ENCODE assay signal across 30 cellular contexts in genomic region chr11:33391893-33392251, GRCh38. TPM values are rescaled to one million over a fixed set of nuclear protein-coding genes. Genes with fewer than 3 reads are reported as not detected.
"Had no signal": no experiment of that assay in that cellular context is flagged by ENCODE, and none has a peak within 500 bp of the region (broad histone marks: within the 10 kb centered on the region; RNA-seq: fewer than 3 reads in every experiment).

No MANE protein-coding gene starts in this region.

- ATAC-seq: esophagus mucosa; gastroesophageal sphincter; heart right ventricle; left cardiac atrium; left lung; mucosa of descending colon; natural killer cell treated with Interleukin-12 subunit alpha and Interleukin-12 subunit beta and Interleukin-15 and Interleukin-18, amount 100 ng/mL, for 72 hours; psoas muscle; right cardiac atrium; stimulated activated effector memory CD8-positive, alpha-beta T cell treated with anti-CD3 and anti-CD28 coated beads, Interleukin-12 subunit alpha, Interleukin-12 subunit beta, amount 100 ng/mL, for 72 hours had no signal

- H3K36me3 ChIP-seq: gastroesophageal sphincter, heart right ventricle, left lung, ovary, sigmoid colon, stomach, thyroid gland, vagina had no signal

- H3K27me3 ChIP-seq: gastroesophageal sphincter, ovary, sigmoid colon, stomach, thyroid gland, vagina had no signal

- H3K4me3 ChIP-seq: gastroesophageal sphincter, heart right ventricle, left lung, mucosa of descending colon, ovary, psoas muscle, sigmoid colon, stomach, thyroid gland, vagina had no signal

- H3K4me1 Mint-ChIP-seq: mesothelial cell of epicardium; stimulated activated effector memory CD8-positive, alpha-beta T cell treated with anti-CD3 and anti-CD28 coated beads, Interleukin-12 subunit alpha, Interleukin-12 subunit beta, amount 100 ng/mL, for 72 hours had no signal

- H3K9me3 ChIP-seq: gastroesophageal sphincter, left lung, mucosa of descending colon, ovary, psoas muscle, sigmoid colon, thyroid gland, vagina had no signal

- H3K27ac ChIP-seq: epithelial cell of prostate, gastroesophageal sphincter, heart right ventricle, left lung, ovary, psoas muscle, sigmoid colon, stomach, thyroid gland, vagina had no signal

- H3K27ac Mint-ChIP-seq: dendritic cell treated with granulocyte-macrophage colony-stimulating factor and Interleukin-4, amounts not matched to agents 40 ng/mL and 50 ng/mL, for 4 days; endodermal cell; mesothelial cell of epicardium; naive B cell; natural killer cell treated with Interleukin-12 subunit alpha and Interleukin-12 subunit beta and Interleukin-15 and Interleukin-18, amount 100 ng/mL, for 72 hours; stimulated activated effector memory CD8-positive, alpha-beta T cell treated with anti-CD3 and anti-CD28 coated beads, Interleukin-12 subunit alpha, Interleukin-12 subunit beta, amount 100 ng/mL, for 72 hours had no signal

- H3K4me1 ChIP-seq: gastroesophageal sphincter, left lung, psoas muscle, sigmoid colon, stomach, thyroid gland, vagina had no signal

- H3K4me3 Mint-ChIP-seq: dendritic cell treated with granulocyte-macrophage colony-stimulating factor and Interleukin-4, amounts not matched to agents 40 ng/mL and 50 ng/mL, for 4 days; endodermal cell; mesothelial cell of epicardium; naive B cell; natural killer cell treated with Interleukin-12 subunit alpha and Interleukin-12 subunit beta and Interleukin-15 and Interleukin-18, amount 100 ng/mL, for 72 hours; stimulated activated effector memory CD8-positive, alpha-beta T cell treated with anti-CD3 and anti-CD28 coated beads, Interleukin-12 subunit alpha, Interleukin-12 subunit beta, amount 100 ng/mL, for 72 hours had no signal

- H3K9me3 Mint-ChIP-seq: dendritic cell treated with granulocyte-macrophage colony-stimulating factor and Interleukin-4, amounts not matched to agents 40 ng/mL and 50 ng/mL, for 4 days; endodermal cell; mesothelial cell of epicardium; natural killer cell treated with Interleukin-12 subunit alpha and Interleukin-12 subunit beta and Interleukin-15 and Interleukin-18, amount 100 ng/mL, for 72 hours; stimulated activated effector memory CD8-positive, alpha-beta T cell treated with anti-CD3 and anti-CD28 coated beads, Interleukin-12 subunit alpha, Interleukin-12 subunit beta, amount 100 ng/mL, for 72 hours had no signal

- H3K36me3 Mint-ChIP-seq: mesothelial cell of epicardium; naive B cell; natural killer cell treated with Interleukin-12 subunit alpha and Interleukin-12 subunit beta and Interleukin-15 and Interleukin-18, amount 100 ng/mL, for 72 hours; stimulated activated effector memory CD8-positive, alpha-beta T cell treated with anti-CD3 and anti-CD28 coated beads, Interleukin-12 subunit alpha, Interleukin-12 subunit beta, amount 100 ng/mL, for 72 hours had no signal

- DNase-seq: effector CD8-positive, alpha-beta T cell; endodermal cell; foreskin fibroblast; heart right ventricle; hippocampal formation; left cardiac atrium; left lung; mesenchymal stem cell; mucosa of descending colon; naive B cell; nucleus accumbens; ovary; posterior cingulate gyrus; psoas muscle; right cardiac atrium; sigmoid colon; stimulated activated CD4-positive, alpha-beta T cell treated with anti-CD3 and anti-CD28 coated beads, Interleukin-2, amount 100 ng/mL, for 24 hours; stimulated activated CD4-positive, alpha-beta T cell treated with anti-CD3 and anti-CD28 coated beads, Interleukin-4, amount 100 ng/mL, for 24 hours; stimulated activated naive CD4-positive, alpha-beta T cell treated with Interleukin-2 at 50 U/mL for 16 hours; stomach; thyroid gland; trophoblast cell had no signal

RNA-seq across cellular contexts. Expression of gene KIAA1549L, which starts 16.0 kb away (rescaled TPM):
- total RNA-seq: natural killer cell treated with Interleukin-12 subunit alpha and Interleukin-12 subunit beta and Interleukin-15 and Interleukin-18, amount 100 ng/mL, for 72 hours had no signal
